Comparison of ENCODE assay signal across 12 cellular contexts in genomic region chr11:75454987-75455386, GRCh38. TPM values are rescaled to one million over a fixed set of nuclear protein-coding genes. Genes with fewer than 3 reads are reported as not detected.
A peak's percentile ranks its signal among the peaks of the same experiment; 100 is the strongest.
DNase-seq lines count a peak whose midpoint lies in the region; ATAC-seq and TF ChIP-seq lines count a peak whose summit lies in the region.
"Had no signal": no experiment of that assay in that cellular context is flagged by ENCODE, and none has a peak within 500 bp of the region (broad histone marks: within the 10 kb centered on the region; RNA-seq: fewer than 3 reads in every experiment).

No MANE protein-coding gene starts in this region.

- peaks cover 16% of the 10 kb centered on the region for H3K4me1 ChIP-seq in osteoblast (ENCODE audit: insufficient read depth, low read length)
- H3K4me1 ChIP-seq: BE2C had no signal

- POLR2A ChIA-PET in WTC11 (lab: Charles Lee), result no interaction called here

- H3K4me3 Mint-ChIP-seq in WTC11, result no peak overlapping the region
- H3K4me3 Mint-ChIP-seq: CD4-positive, alpha-beta memory T cell; T-cell had no signal

- peaks cover 4% of the 10 kb centered on the region for H3K27me3 Mint-ChIP-seq in WTC11 (ENCODE audit: low read depth)
- H3K27me3 Mint-ChIP-seq: CD4-positive, alpha-beta memory T cell; T-cell had no signal

- CTCF ChIA-PET in WTC11 (lab: Charles Lee), result interaction anchor here (0.7 to 1.8 kb wide), 8 partner anchors 23 to 143 kb away, joined by 3 to 8 read pairs (median 4); partner anchors contain the start of gene GDPD5

- H3K9me3 Mint-ChIP-seq in WTC11, result no peaks in the 10 kb centered on the region
- H3K9me3 Mint-ChIP-seq: CD4-positive, alpha-beta memory T cell; T-cell had no signal

- H3K36me3 ChIP-seq in osteoblast (ENCODE audit: insufficient read depth, low read length), result no peaks in the 10 kb centered on the region
- H3K36me3 ChIP-seq: BE2C had no signal

- TF ChIP-seq CTCF in WTC11 (IDR thresholded peaks at IDR 0.05) (no peak), osteoblast (IDR thresholded peaks at IDR 0.05; ENCODE audit: extremely low read depth, low read depth, low read length) (no peak)

- H3K9me3 ChIP-seq in osteoblast (ENCODE audit: low read depth, low read length), result no peaks in the 10 kb centered on the region
- H3K9me3 ChIP-seq: BE2C had no signal

- no peaks in the 10 kb centered on the region for H4K20me1 ChIP-seq in osteoblast (ENCODE audit: insufficient read depth, low read length)

- H3K27ac ChIP-seq in osteoblast (ENCODE audit: low read depth, low read length), result no peak overlapping the region
- H3K27ac ChIP-seq: PC-9 had no signal

- H3K27me3 ChIP-seq in osteoblast (ENCODE audit: insufficient read depth, low read length), result peaks cover 5% of the 10 kb centered on the region
- H3K27me3 ChIP-seq: BE2C had no signal

- H3K4me1 Mint-ChIP-seq in WTC11, result no peaks in the 10 kb centered on the region
- H3K4me1 Mint-ChIP-seq: T-cell had no signal

- no peaks in the 10 kb centered on the region for H3K79me2 ChIP-seq in osteoblast (ENCODE audit: insufficient read depth, low read length)

- H3K4me3 ChIP-seq in osteoblast (ENCODE audit: insufficient read depth, low read length), result no peak overlapping the region
- H3K4me3 ChIP-seq: PC-9 had no signal

- in situ Hi-C loops in G401 (cut with HindIII; ENCODE audit: low sequenced_read_pairs), result no loop called here

- no peak for ATAC-seq in WTC11
- no peak for ATAC-seq in GM21360 (IDR thresholded peaks at IDR 0.05; ENCODE audit: unreplicated experiment)
- ATAC-seq: T-cell had no signal

- H3K27ac Mint-ChIP-seq in WTC11, result no peak overlapping the region
- H3K27ac Mint-ChIP-seq: T-cell had no signal

- no peaks in the 10 kb centered on the region for H3K36me3 Mint-ChIP-seq in WTC11

- peak overlapping the region; percentile 63 for H3K4me2 ChIP-seq in osteoblast (ENCODE audit: insufficient read depth, low read length)
- H3K4me2 ChIP-seq: PC-9 had no signal

- DNase-seq in G401 (ENCODE audit: low spot score) (peak; percentile 46), NCI-H146 (lab: John Stamatoyannopoulos, UW) (peak; percentile 94), WTC11 (ENCODE audit: low spot score) (no peak), osteoblast (ENCODE audit: insufficient read length, low spot score, missing footprints) (no peak), DMS 273 (lab: John Stamatoyannopoulos, UW; ENCODE audit: unreplicated experiment) (no peak)
- no peak for DNase-seq in activated naive CD4-positive, alpha-beta T cell treated with Interleukin-2 at 50 U/mL for 16 hours
- DNase-seq: BE2C; CD4-positive, alpha-beta memory T cell; NCI-H1694 treated with DMSO at 0.1 percent for 48 hours; PC-9; T-cell had no signal

- H2AFZ ChIP-seq in osteoblast (ENCODE audit: low read length), result no peak overlapping the region
- H2AFZ ChIP-seq: PC-9 had no signal

TF ChIP-seq in WTC11, 78 proteins besides CTCF, POLR2A, EP300 and RAD21:
- TF ChIP-seq PRRX2 (CRISPR knock-in tag; IDR thresholded peaks at IDR 0.05) (no peak), ZNF423 (CRISPR knock-in tag; IDR thresholded peaks at IDR 0.05) (peak; percentile 98)

RNA-seq across cellular contexts. Expression of gene KLHL35, which starts 22.0 kb away (rescaled TPM):
- not detected in 2 replicates for total RNA-seq in G401 (2014; rRNA removed; shearing (Covaris generic))
- total RNA-seq in WTC11 (2021), result 0.22 to 0.60 TPM (median 0.39 TPM) in 3 replicates
- total RNA-seq in osteoblast, result 2.4 and 4.3 TPM in 2 replicates

RNA-seq across cellular contexts. Expression of gene RPS3, which starts 55.7 kb away (rescaled TPM):
- total RNA-seq in G401 (2014; rRNA removed; shearing (Covaris generic)), result 2,959 and 3,951 TPM in 2 replicates
- total RNA-seq in WTC11 (2021) (3,967 to 4,516 TPM (median 4,446 TPM) in 3 replicates), osteoblast (1,511 and 1,512 TPM in 2 replicates)

Comparison
In these comparisons a context has a peak if more than half of its experiments do, and no peak if none do; other contexts are left out.
1. DNase-seq: peak in G401 (single experiment) and NCI-H146 (single experiment); none in WTC11 (single experiment), osteoblast (single experiment), DMS 273 (single experiment) and activated naive CD4-positive, alpha-beta T cell treated with Interleukin-2 at 50 U/mL for 16 hours (single experiment).